Comparison of ENCODE assay signal across 10 cellular contexts in the genomic region with DNA sequence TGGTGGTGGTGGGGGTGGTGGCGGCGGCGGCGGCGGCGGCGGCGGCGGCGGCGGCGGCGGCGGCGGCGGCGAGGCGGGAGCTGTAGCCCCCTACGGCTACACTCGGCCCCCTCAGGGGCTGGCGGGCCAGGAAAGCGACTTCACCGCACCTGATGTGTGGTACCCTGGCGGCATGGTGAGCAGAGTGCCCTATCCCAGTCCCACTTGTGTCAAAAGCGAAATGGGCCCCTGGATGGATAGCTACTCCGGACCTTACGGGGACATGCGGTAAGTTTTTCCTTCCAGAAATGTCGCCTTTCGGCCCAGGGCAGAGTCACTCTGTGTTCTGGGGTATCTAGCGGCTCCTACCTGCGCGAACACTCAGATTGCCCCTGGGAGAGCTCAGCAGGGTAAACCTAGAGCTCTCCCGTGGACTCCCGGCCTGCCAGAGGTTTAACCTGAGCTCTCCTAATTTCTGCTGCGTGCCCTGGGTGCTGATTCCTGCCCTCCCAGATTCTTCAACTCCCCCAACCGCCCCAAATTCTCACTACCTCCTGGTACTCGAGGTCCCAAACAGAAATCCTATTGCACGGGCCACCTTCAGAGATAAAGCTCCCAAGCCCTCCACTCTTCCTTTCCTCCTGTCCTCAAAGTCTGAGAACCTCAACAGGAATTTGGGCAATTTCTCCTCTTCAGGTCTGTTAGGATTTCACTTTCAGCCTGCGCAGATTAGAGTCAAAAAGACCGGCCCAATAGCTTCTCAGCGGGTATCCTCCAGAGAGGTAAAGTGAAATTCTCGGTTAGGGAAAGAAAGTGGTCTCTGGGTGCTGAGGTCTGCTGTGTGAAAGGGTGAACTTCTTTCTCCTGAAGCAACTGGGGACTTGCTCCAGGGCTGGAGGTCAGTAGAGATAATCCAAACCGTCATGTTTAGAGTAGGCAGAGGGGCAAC. TPM values are rescaled to one million over a fixed set of nuclear protein-coding genes. Genes with fewer than 3 reads are reported as not detected.
DNase-seq lines count a peak whose midpoint lies in the region; ATAC-seq and TF ChIP-seq lines count a peak whose summit lies in the region.
"Had no signal": no experiment of that assay in that cellular context is flagged by ENCODE, and none has a peak within 500 bp of the region (broad histone marks: within the 10 kb centered on the region; RNA-seq: fewer than 3 reads in every experiment).

No MANE protein-coding gene starts in this region.

- no peak for TF ChIP-seq CTCF in astrocyte of the cerebellum (IDR thresholded peaks at IDR 0.05; ENCODE audit: low read depth, low read length, missing control alignments)

- DNase-seq in H7 (peak; percentile 12), astrocyte of the cerebellum (ENCODE audit: low read depth) (no peak), islet precursor cell (peak; percentile 47), COLO668 (lab: John Stamatoyannopoulos, UW; ENCODE audit: unreplicated experiment) (no peak), mucosa of gallbladder (ENCODE audit: low spot score) (no peak)
- DNase-seq: activated CD8-positive, alpha-beta memory T cell treated with anti-CD3 and anti-CD28 coated beads, Interleukin-2, amount 50 U/mL, for 4 hours; erythroblast had no signal

- H3K36me3 Mint-ChIP-seq in stimulated activated memory B cell treated with anti-CD40 and anti-IgM and Interleukin-4, amounts not matched to agents 10 μg/mL and 1 μg/mL and 100 μg/mL, for 72 hours, result no peaks in the 10 kb centered on the region

- peak overlapping the region; percentile 86 for H3K4me2 ChIP-seq in skeletal muscle satellite cell (ENCODE audit: low read length)

- in situ Hi-C loops in astrocyte of the cerebellum (cut with HindIII; ENCODE audit: low sequenced_read_pairs), result no loop called here

- no peaks in the 10 kb centered on the region for H3K36me3 ChIP-seq in H7 (replicated peaks; ENCODE audit: control insufficient read depth, insufficient read depth, low read length)
- no peaks in the 10 kb centered on the region for H3K36me3 ChIP-seq in skeletal muscle satellite cell (ENCODE audit: insufficient read depth, low read length)

- no peaks in the 10 kb centered on the region for H3K4me1 Mint-ChIP-seq in stimulated activated memory B cell treated with anti-CD40 and anti-IgM and Interleukin-4, amounts not matched to agents 10 μg/mL and 1 μg/mL and 100 μg/mL, for 72 hours

- H3K9me3 ChIP-seq in skeletal muscle satellite cell (replicated peaks; ENCODE audit: low read length), result no peaks in the 10 kb centered on the region

- H3K27ac Mint-ChIP-seq in stimulated activated memory B cell treated with anti-CD40 and anti-IgM and Interleukin-4, amounts not matched to agents 10 μg/mL and 1 μg/mL and 100 μg/mL, for 72 hours, result no peak overlapping the region

- peak overlapping the region; percentile 83 for H3K9ac ChIP-seq in skeletal muscle satellite cell (ENCODE audit: low read depth, low read length)

- H3K27me3 Mint-ChIP-seq in stimulated activated memory B cell treated with anti-CD40 and anti-IgM and Interleukin-4, amounts not matched to agents 10 μg/mL and 1 μg/mL and 100 μg/mL, for 72 hours, result peaks cover 24% of the 10 kb centered on the region

- no peaks in the 10 kb centered on the region for H3K9me3 Mint-ChIP-seq in stimulated activated memory B cell treated with anti-CD40 and anti-IgM and Interleukin-4, amounts not matched to agents 10 μg/mL and 1 μg/mL and 100 μg/mL, for 72 hours

- H3K4me3 ChIP-seq in H7 (ENCODE audit: insufficient read depth, low read depth, low read length), result peak overlapping the region; percentile 67
- peak overlapping the region; percentile 54 for H3K4me3 ChIP-seq in astrocyte of the cerebellum (ENCODE audit: low read depth, low read length)
- peak overlapping the region; percentile 78 for H3K4me3 ChIP-seq in skeletal muscle satellite cell (ENCODE audit: low read length)

- peaks cover 1% of the 10 kb centered on the region; the same call in 1 of the 2 replicates for H3K27me3 ChIP-seq in H7 (ENCODE audit: control insufficient read depth, insufficient read depth, low read length)
- H3K27me3 ChIP-seq in skeletal muscle satellite cell (ENCODE audit: control insufficient read depth, insufficient read depth, low read length), result no peaks in the 10 kb centered on the region

- H3K4me3 Mint-ChIP-seq in stimulated activated memory B cell treated with anti-CD40 and anti-IgM and Interleukin-4, amounts not matched to agents 10 μg/mL and 1 μg/mL and 100 μg/mL, for 72 hours, result no peak overlapping the region

- ATAC-seq in stimulated activated memory B cell treated with anti-CD40 and anti-IgM and Interleukin-4, amounts not matched to agents 10 μg/mL and 1 μg/mL and 100 μg/mL, for 72 hours, result no peak
- ATAC-seq in HG03045 (IDR thresholded peaks at IDR 0.05; ENCODE audit: unreplicated experiment), result no peak

- peaks cover 18% of the 10 kb centered on the region for H3K4me1 ChIP-seq in skeletal muscle satellite cell (ENCODE audit: control insufficient read depth, insufficient read depth, low read length)

RNA-seq across cellular contexts. Expression of a gene that starts 2.9 kb away (rescaled TPM):
- 8.3 and 10.3 TPM in 2 replicates for total RNA-seq in H7 (2014; rRNA removed; shearing (Covaris generic))
- total RNA-seq in skeletal muscle satellite cell (2012; rRNA removed), result 8.3 and 9.1 TPM in 2 replicates
- 15.9 TPM for total RNA-seq in mucosa of gallbladder

Comparison
In these comparisons a context has a peak if more than half of its experiments do, and no peak if none do; other contexts are left out.
1. DNase-seq: peak in H7 (single experiment) and islet precursor cell (single experiment); none in astrocyte of the cerebellum (single experiment), COLO668 (single experiment) and mucosa of gallbladder (single experiment).
2. Peak in every context shown above with its lines, with median percentiles within 50 percentile points of each other: H3K4me3 ChIP-seq.